8 cellular contexts compared by ENCODE assay signal in the genomic region with DNA sequence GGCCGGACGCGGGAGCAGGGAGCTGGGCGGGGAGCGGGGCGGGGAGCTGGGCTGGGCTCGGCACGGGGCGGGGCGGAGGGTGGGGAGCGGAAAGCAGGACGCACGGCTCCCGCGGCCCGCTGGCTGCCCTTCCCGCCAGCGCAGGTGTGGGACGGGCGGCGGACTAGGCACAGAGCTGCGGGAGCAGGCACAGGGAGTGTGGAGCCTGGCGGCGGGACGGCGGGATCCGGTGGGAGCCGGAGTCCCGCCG. TPM values are rescaled to one million over a fixed set of nuclear protein-coding genes. Genes with fewer than 3 reads are reported as not detected.
A peak's percentile ranks its signal among the peaks of the same experiment; 100 is the strongest.
DNase-seq lines count a peak whose midpoint lies in the region; ATAC-seq and TF ChIP-seq lines count a peak whose summit lies in the region.

A gene (plus strand): TSS at position 125 of the 250 bp plus-strand sequence. CDS start 163 bp downstream, outside the sequence.

- no peaks in the 10 kb centered on the region for H4K20me1 ChIP-seq in SU-DHL-6 (ENCODE audit: low read depth, low read length)

- DNase-seq in Caki2 (ENCODE audit: low read depth) (no peak), H7 (no peak), Right ventricle myocardium superior (no peak), retinal pigment epithelial cell (ENCODE audit: low read depth) (no peak), NCI-H2029 treated with DMSO at 0.1 percent for 48 hours (lab: John Stamatoyannopoulos, UW) (no peak), ecto neural progenitor cell (ENCODE audit: low spot score) (no peak)
- no peak for DNase-seq in central memory CD4-positive, alpha-beta T cell

- H3K9me2 ChIP-seq in SU-DHL-6 (replicated peaks; ENCODE audit: insufficient read depth, low read length): no peaks in the 10 kb centered on the region

- TF ChIP-seq CTCF in SU-DHL-6 (IDR thresholded peaks at IDR 0.05; ENCODE audit: insufficient read depth, low read length, poor library complexity, severe bottlenecking) (no peak), retinal pigment epithelial cell (conservative IDR thresholded peaks at IDR 0.05; ENCODE audit: low read depth, low read length) (no peak)

- no peaks in the 10 kb centered on the region for H3F3A ChIP-seq in SU-DHL-6 (ENCODE audit: insufficient read depth)

- in situ Hi-C loops in Caki2 (cut with HindIII; ENCODE audit: low pct_unique_long_range_greater_than_20kb, low sequenced_read_pairs): no loop called here

- no peak for ATAC-seq in Right ventricle myocardium superior (ENCODE audit: poor library complexity)

- H3K79me2 ChIP-seq in SU-DHL-6 (ENCODE audit: insufficient read depth, low read length): no peaks in the 10 kb centered on the region

- H2AFZ ChIP-seq in SU-DHL-6 (ENCODE audit: low read depth, low read length, severe bottlenecking): peak within 1 kb of the TSS; percentile 97

- intact Hi-C loops in Right ventricle myocardium superior (cut with DNase I): loop anchor here (2.0 to 5.0 kb wide), 2 partner anchors 35 to 51 kb away; no protein-coding TSS in a partner anchor

- H3K36me3 ChIP-seq in H7 (replicated peaks; ENCODE audit: control insufficient read depth, insufficient read depth, low read length) (no peaks in the 10 kb centered on the region; the same call in none of the 2 replicates), SU-DHL-6 (ENCODE audit: low read length) (no peaks in the 10 kb centered on the region)

- no peaks in the 10 kb centered on the region for H3K9me3 ChIP-seq in SU-DHL-6 (ENCODE audit: insufficient read depth, low read length)

- peak within 1 kb of the TSS; percentile 68 for H3K9ac ChIP-seq in SU-DHL-6 (ENCODE audit: low read length)

- H3K4me3 ChIP-seq in H7 (ENCODE audit: insufficient read depth, low read depth, low read length) (peak within 1 kb of the TSS; percentile 87), SU-DHL-6 (ENCODE audit: insufficient read depth, low read length, poor library complexity, severe bottlenecking) (peak within 1 kb of the TSS; percentile 63), retinal pigment epithelial cell (ENCODE audit: low read length) (peak within 1 kb of the TSS; percentile 69)

- H3K27me3 ChIP-seq in H7 (ENCODE audit: control insufficient read depth, insufficient read depth, low read length) (no peaks in the 10 kb centered on the region), SU-DHL-6 (ENCODE audit: low read length) (no peaks in the 10 kb centered on the region)

- peak within 1 kb of the TSS; percentile 75 for H3K4me2 ChIP-seq in SU-DHL-6 (ENCODE audit: low read depth, low read length, poor library complexity, severe bottlenecking)

- H3K27ac ChIP-seq in SU-DHL-6 (ENCODE audit: low read depth, low read length): peak within 1 kb of the TSS; percentile 51

RNA-seq across cellular contexts. Expression of the gene that starts here (rescaled TPM):
- total RNA-seq in Caki2 (2014; rRNA removed; shearing (Covaris generic); ENCODE audit: low replicate concordance): 339 and 379 TPM in 2 replicates
- total RNA-seq in H7 (2014; rRNA removed; shearing (Covaris generic)): 161 and 210 TPM in 2 replicates
- 85.8 TPM for total RNA-seq in Right ventricle myocardium superior
